In the genomic region with DNA sequence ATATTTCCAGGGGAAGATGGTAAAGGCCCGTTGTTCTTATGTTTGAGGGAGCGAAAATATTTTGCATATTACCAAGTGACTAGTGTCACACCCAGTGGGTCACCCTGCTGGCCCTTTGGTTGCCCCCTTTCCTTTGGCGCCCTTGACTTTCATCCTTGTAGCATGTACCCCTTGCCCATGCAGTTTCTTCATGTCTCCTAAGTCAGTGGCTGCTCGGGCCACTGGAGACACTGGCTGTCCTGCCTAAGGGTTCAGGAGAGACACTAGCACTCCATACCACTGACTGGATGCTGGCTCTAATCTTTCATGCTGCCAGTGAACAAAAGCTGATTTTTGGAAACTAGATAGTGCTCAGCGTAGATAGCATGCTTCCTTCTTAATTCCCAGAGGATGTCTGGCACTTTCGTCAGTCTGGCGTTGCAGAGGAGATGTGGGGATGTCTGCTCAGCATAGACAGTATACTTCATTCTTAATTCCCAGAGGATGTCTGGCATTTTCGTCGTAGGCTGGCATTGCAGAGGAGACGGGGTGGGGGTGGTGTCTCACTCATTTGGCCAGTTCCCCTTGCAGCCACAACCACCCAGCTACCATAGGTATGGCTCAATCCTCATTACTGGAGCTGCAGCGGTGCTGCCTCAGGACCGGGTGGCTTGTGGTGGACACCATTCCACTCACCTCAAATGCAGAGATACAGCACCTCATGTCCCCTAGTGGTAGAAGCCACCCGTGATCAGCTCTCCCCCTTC, we compare ENCODE assay signal across 15 cellular contexts.
"Had no signal": no experiment of that assay in that cellular context is flagged by ENCODE, and none has a peak within 500 bp of the region (broad histone marks: within the 10 kb centered on the region; RNA-seq: fewer than 3 reads in every experiment).

No MANE protein-coding gene starts in this region.

- H3K9me3 ChIP-seq: adrenal gland, tibial artery, uterus had no signal

- H3K27ac ChIP-seq: adrenal gland, epithelial cell of prostate, left lung, neutrophil, parathyroid adenoma, tibial artery, uterus had no signal

- H3K4me1 ChIP-seq: adrenal gland, left lung, parathyroid adenoma, tibial artery, uterus had no signal

- H3K4me3 ChIP-seq: adrenal gland, left lung, tibial artery, uterus had no signal

- H3K27me3 ChIP-seq: adrenal gland, left lung, neutrophil, tibial artery, uterus had no signal

- DNase-seq: activated CD4-positive, alpha-beta T cell treated with anti-CD3 and anti-CD28 coated beads, Interleukin-2, amount 50 U/mL, for 4 hours; activated gamma-delta T cell; adrenal gland; foreskin melanocyte; head of caudate nucleus; left lung; naive thymus-derived CD4-positive, alpha-beta T cell; stimulated activated naive CD4-positive, alpha-beta T cell treated with Interleukin-2 at 50 U/mL for 16 hours; substantia nigra; SW 1271; tibial artery; uterus had no signal

- H3K36me3 ChIP-seq: adrenal gland, left lung, neutrophil, tibial artery, uterus had no signal

- H2AFZ ChIP-seq: parathyroid adenoma had no signal

- ATAC-seq: left lung had no signal

- H3K9ac ChIP-seq: parathyroid adenoma had no signal
